Comparison of ENCODE assay signal across 15 cellular contexts in genomic region chr21:45544449-45545235, GRCh38. TPM values are rescaled to one million over a fixed set of nuclear protein-coding genes. Genes with fewer than 3 reads are reported as not detected.
DNase-seq lines count a peak whose midpoint lies in the region; ATAC-seq and TF ChIP-seq lines count a peak whose summit lies in the region.
"Had no signal": no experiment of that assay in that cellular context is flagged by ENCODE, and none has a peak within 500 bp of the region (broad histone marks: within the 10 kb centered on the region; RNA-seq: fewer than 3 reads in every experiment).

No MANE protein-coding gene starts in this region.

- no peak overlapping the region for H3K4me3 ChIP-seq in CD4-positive, CD25-positive, alpha-beta regulatory T cell (ENCODE audit: low read depth, low read length)
- no peak overlapping the region for H3K4me3 ChIP-seq in dorsolateral prefrontal cortex
- peak overlapping the region in 1 of 2 experiments; percentile 88 for H3K4me3 ChIP-seq in neutrophil (ENCODE audit: low read depth in 1 of 2, low read length in 1 of 2)
- no peak overlapping the region for H3K4me3 ChIP-seq in tibial nerve
- H3K4me3 ChIP-seq: skin epidermis had no signal

- TF ChIP-seq EP300 in tibial nerve (IDR thresholded peaks at IDR 0.05): no peak

- no peaks in the 10 kb centered on the region for H3K36me3 ChIP-seq in CD4-positive, CD25-positive, alpha-beta regulatory T cell (ENCODE audit: control insufficient read depth, insufficient read depth, low read length)
- H3K36me3 ChIP-seq in neutrophil: peaks cover 5% of the 10 kb centered on the region
- H3K36me3 ChIP-seq in tibial nerve: no peaks in the 10 kb centered on the region

- H3K27ac Mint-ChIP-seq in CD4-positive, CD25-positive, alpha-beta regulatory T cell: no peak overlapping the region
- H3K27ac Mint-ChIP-seq: HFFc6; T-helper 2 cell treated with Interferon-gamma antibody and Interleukin-4, amounts not matched to agents 5 μg/mL and 100 μg/mL, for 36 hours had no signal

- no peaks in the 10 kb centered on the region for H3K27me3 Mint-ChIP-seq in CD4-positive, CD25-positive, alpha-beta regulatory T cell

- peaks cover 20% of the 10 kb centered on the region for H3K4me1 ChIP-seq in CD4-positive, CD25-positive, alpha-beta regulatory T cell (ENCODE audit: control insufficient read depth, insufficient read depth, low read length, poor library complexity, severe bottlenecking)
- H3K4me1 ChIP-seq in neutrophil (ENCODE audit: control insufficient read depth in 1 of 2, insufficient read depth in 1 of 2, low read depth in 1 of 2, low read length in 1 of 2) (peaks cover 45 to 63% of the 10 kb centered on the region in 2 experiments), tibial nerve (peaks cover 0 to 17% (median 10%) of the 10 kb centered on the region in 4 donors)

- H3K9me3 ChIP-seq in CD4-positive, CD25-positive, alpha-beta regulatory T cell (ENCODE audit: control insufficient read depth in 2 of 2, low read length in 2 of 2): no peaks in the 10 kb centered on the region
- H3K9me3 ChIP-seq in neutrophil: no peaks in the 10 kb centered on the region
- no peaks in the 10 kb centered on the region for H3K9me3 ChIP-seq in tibial nerve

- DNase-seq in CD4-positive, CD25-positive, alpha-beta regulatory T cell: no peak
- DNase-seq in GM10248 (ENCODE audit: extremely low spot score) (peak; percentile 16), dorsolateral prefrontal cortex (peak in 4 of 10 donors; percentile 8 to 37 (median 17)), NCI-H2227 (lab: John Stamatoyannopoulos, UW; ENCODE audit: unreplicated experiment) (no peak), tibial nerve (ENCODE audit: low spot score in 2 of 2) (no peak), KG1 (lab: John Stamatoyannopoulos, UW) (no peak)
- DNase-seq: HFFc6, KBM-7, NCI-H1105, SHP77 treated with DMSO at 0.1 percent for 48 hours had no signal

- no peaks in the 10 kb centered on the region for H3K27me3 ChIP-seq in CD4-positive, CD25-positive, alpha-beta regulatory T cell (ENCODE audit: control insufficient read depth, insufficient read depth, low read length)
- H3K27me3 ChIP-seq in dorsolateral prefrontal cortex (no peaks in the 10 kb centered on the region), neutrophil (no peaks in the 10 kb centered on the region), tibial nerve (no peaks in the 10 kb centered on the region)

- POLR2A ChIA-PET in GM10248 (lab: Yijun Ruan, JAX): no interaction called here

- H3K36me3 Mint-ChIP-seq in CD4-positive, CD25-positive, alpha-beta regulatory T cell: no peaks in the 10 kb centered on the region
- H3K36me3 Mint-ChIP-seq: brain had no signal

- H3K4me3 Mint-ChIP-seq in CD4-positive, CD25-positive, alpha-beta regulatory T cell: peak overlapping the region in 3 of 4 donors; percentile 8 to 54 (median 53)
- H3K4me3 Mint-ChIP-seq: HFFc6; T-helper 2 cell treated with Interferon-gamma antibody and Interleukin-4, amounts not matched to agents 5 μg/mL and 100 μg/mL, for 36 hours had no signal

- no peak for TF ChIP-seq POLR2A in tibial nerve (IDR thresholded peaks at IDR 0.05)

- TF ChIP-seq CTCF in GM10248 (IDR thresholded peaks at IDR 0.05; ENCODE audit: control extremely low read depth, extremely low read depth, low read depth, missing control alignments): no peak
- TF ChIP-seq CTCF in dorsolateral prefrontal cortex (IDR thresholded peaks at IDR 0.05 in 54 of 56, conservative IDR thresholded peaks at IDR 0.05 in 2 of 56; ENCODE audit: low read depth in 1 of 56, partially characterized antibody in 56 of 56): no peak
- TF ChIP-seq CTCF in neutrophil (IDR thresholded peaks at IDR 0.05): no peak
- no peak for TF ChIP-seq CTCF in tibial nerve (IDR thresholded peaks at IDR 0.05)

- intact Hi-C loops in dorsolateral prefrontal cortex (cut with DNase I): no loop called here

- H3K27ac ChIP-seq in CD4-positive, CD25-positive, alpha-beta regulatory T cell (ENCODE audit: insufficient read depth, low read length, poor library complexity, severe bottlenecking): no peak overlapping the region
- H3K27ac ChIP-seq in dorsolateral prefrontal cortex (peak overlapping the region in 30 of 59 donors; percentile 18 to 84 (median 74)), neutrophil (peak overlapping the region; percentile 97), tibial nerve (no peak overlapping the region)
- H3K27ac ChIP-seq: C4-2B had no signal

- CTCF ChIA-PET in GM10248 (lab: Yijun Ruan, JAX): interaction anchor here (1.6 to 2.4 kb wide), 2 partner anchors 12 to 52 kb away, joined by 4 to 7 read pairs; no protein-coding TSS in a partner anchor

- H3K4me1 Mint-ChIP-seq in CD4-positive, CD25-positive, alpha-beta regulatory T cell: peaks cover 4 to 28% (median 15%) of the 10 kb centered on the region in 4 donors

- H3K9me3 Mint-ChIP-seq in CD4-positive, CD25-positive, alpha-beta regulatory T cell: no peaks in the 10 kb centered on the region
- H3K9me3 Mint-ChIP-seq: HFFc6; T-helper 2 cell treated with Interferon-gamma antibody and Interleukin-4, amounts not matched to agents 5 μg/mL and 100 μg/mL, for 36 hours had no signal

- ATAC-seq in CD4-positive, CD25-positive, alpha-beta regulatory T cell (ENCODE audit: low read depth in 2 of 2): no peak

- 89 to 91% methylated on average over 14 to 18 of the region's 18 CpGs for WGBS in tibial nerve, 2 donors

RNA-seq across cellular contexts. Expression of gene SLC19A1, which starts 2.4 kb away (rescaled TPM):
- total RNA-seq in CD4-positive, CD25-positive, alpha-beta regulatory T cell: 10.8 TPM
- polyA plus RNA-seq in CD4-positive, CD25-positive, alpha-beta regulatory T cell: 1 to 10 TPM; 4.7 to 6.8 (median 5.0) TPM
- total RNA-seq in dorsolateral prefrontal cortex (10 to 100 TPM; 13.2 to 83.6 (median 28.1) TPM), tibial nerve (10 to 100 TPM in 3 of 4 donors, 1 to 10 TPM in 1; 3.3 to 27.9 (median 11.4) TPM)

Comparison
In these comparisons a context has a peak if more than half of its experiments do, and no peak if none do; other contexts are left out.
1. H3K27ac ChIP-seq: peak in dorsolateral prefrontal cortex (30 of 59) and neutrophil (single experiment); none in CD4-positive, CD25-positive, alpha-beta regulatory T cell (single experiment) and tibial nerve (0 of 4).